ENCODE assay signal across 17 cellular contexts in genomic region chr10:104099941-104100340, GRCh38. TPM values are rescaled to one million over a fixed set of nuclear protein-coding genes. Genes with fewer than 3 reads are reported as not detected.
"Had no signal": no experiment of that assay in that cellular context is flagged by ENCODE, and none has a peak within 500 bp of the region (broad histone marks: within the 10 kb centered on the region; RNA-seq: fewer than 3 reads in every experiment).

No MANE protein-coding gene starts in this region.

- H3K4me3 ChIP-seq: esophagus squamous epithelium, lung, sigmoid colon, tibial artery had no signal

- DNase-seq: activated CD4-positive, alpha-beta T cell treated with anti-CD3 and anti-CD28 coated beads for 36 hours; activated CD4-positive, alpha-beta T cell treated with anti-CD3 and anti-CD28 coated beads, Interleukin-2, amount 50 U/mL, for 48 hours; activated naive CD8-positive, alpha-beta T cell treated with anti-CD3 and anti-CD28 coated beads for 36 hours; activated T-cell treated with anti-CD3 and anti-CD28 coated beads for 4 hours; effector CD8-positive, alpha-beta T cell; esophagus squamous epithelium; sigmoid colon; stimulated activated naive CD4-positive, alpha-beta T cell treated with Interleukin-2 at 50 U/mL for 16 hours; T-helper 2 cell; tibial artery had no signal

- H3K36me3 ChIP-seq: esophagus squamous epithelium, sigmoid colon, tibial artery had no signal

- FAIRE-seq: endothelial cell of umbilical vein, islet of Langerhans had no signal

- H3K9ac ChIP-seq: parathyroid adenoma had no signal

- ATAC-seq: activated CD4-positive, alpha-beta T cell treated with anti-CD3 and anti-CD28 coated beads for 36 hours; WTC11 had no signal

- H3K27me3 ChIP-seq: sigmoid colon, tibial artery had no signal

- H3K79me2 ChIP-seq: parathyroid adenoma had no signal

- H3K9me3 ChIP-seq: sigmoid colon, tibial artery had no signal

- H3K27ac ChIP-seq: esophagus squamous epithelium, parathyroid adenoma, sigmoid colon had no signal

- H3K4me1 ChIP-seq: parathyroid adenoma, sigmoid colon had no signal

- H2AFZ ChIP-seq: parathyroid adenoma had no signal

RNA-seq across cellular contexts. Expression of gene COL17A1, which starts 14.3 kb away (rescaled TPM):
- total RNA-seq: activated CD4-positive, alpha-beta T cell treated with anti-CD3 and anti-CD28 coated beads for 36 hours; activated naive CD8-positive, alpha-beta T cell treated with anti-CD3 and anti-CD28 coated beads for 36 hours; activated T-helper 1 cell treated with anti-CD3 and anti-CD28 coated beads, Interleukin-12 subunit alpha, Interleukin-12 subunit beta, Interleukin-2, Interleukin-4 antibody, amounts not matched to agents 30 ng/mL and 10 ng/mL and 1 ng/mL, durations not matched to agents 14 hours and 24 hours and 36 hours; fibroblast of villous mesenchyme; sigmoid colon had no signal
